23 cellular contexts compared by ENCODE assay signal in genomic region chr21:27326293-27326692, GRCh38.
A peak's percentile ranks its signal among the peaks of the same experiment; 100 is the strongest.
DNase-seq lines count a peak whose midpoint lies in the region; ATAC-seq, FAIRE-seq and TF ChIP-seq lines count a peak whose summit lies in the region.
"Had no signal": no experiment of that assay in that cellular context is flagged by ENCODE, and none has a peak within 500 bp of the region (broad histone marks: within the 10 kb centered on the region; RNA-seq: fewer than 3 reads in every experiment).

No MANE protein-coding gene starts in this region.

- no peak for DNase-seq in H54 (ENCODE audit: insufficient read length, low spot score)
- peak; percentile 2 to 5 for DNase-seq in NCI-H526 (lab: John Stamatoyannopoulos, UW)
- DNase-seq in PC-3, result peak; percentile 25
- no peak for DNase-seq in smooth muscle cell (lab: John Stamatoyannopoulos, UW; ENCODE audit: unreplicated experiment)
- no peak for DNase-seq in LoVo (ENCODE audit: low spot score)
- no peak for DNase-seq in naive thymus-derived CD8-positive, alpha-beta T cell
- DNase-seq: BE2C; Calu3; CD8-positive, alpha-beta memory T cell; DMS153; GOT3; HCEC 1CT; NCI-H1092 treated with DMSO at 0.1 percent for 48 hours; NCI-H2029; NCI-H446; NCI-H524 treated with DMSO at 0.1 percent for 48 hours; SHP77; T-helper 1 cell had no signal

- BruUV-seq in PC-3 (replicated peaks; lab: Mats Ljungman, UMichigan), result no TSS peak

- intact Hi-C loops in PC-3 (cut with micrococcal nuclease), result loop anchor here (2.0 to 10.0 kb wide), 2 partner anchors 21 to 111 kb away; no protein-coding TSS in a partner anchor

- H3K27me3 Mint-ChIP-seq in naive thymus-derived CD8-positive, alpha-beta T cell, result no peaks in the 10 kb centered on the region
- H3K27me3 Mint-ChIP-seq: CD8-positive, alpha-beta memory T cell had no signal

- peaks cover 15% of the 10 kb centered on the region; the same call in 1 of the 2 replicates for H3K9me3 ChIP-seq in PC-3 (ENCODE audit: low read length)
- H3K9me3 ChIP-seq in smooth muscle cell (replicated peaks; ENCODE audit: low read depth), result no peaks in the 10 kb centered on the region
- H3K9me3 ChIP-seq: BE2C had no signal

- peaks cover 0 to 11% (median 0%) of the 10 kb centered on the region in 9 donors for H3K9me3 Mint-ChIP-seq in naive thymus-derived CD8-positive, alpha-beta T cell

- no peaks in the 10 kb centered on the region for H4K20me1 ChIP-seq in PC-3 (ENCODE audit: low read length)
- H4K20me1 ChIP-seq in smooth muscle cell (ENCODE audit: low read depth), result no peaks in the 10 kb centered on the region

- POLR2A ChIA-PET in PC-3 (lab: Charles Lee; ENCODE audit: unreplicated experiment), result no interaction called here
- POLR2A ChIA-PET in naive thymus-derived CD8-positive, alpha-beta T cell (lab: Charles Lee), result no interaction called here

- H3K27me3 ChIP-seq in PC-3 (ENCODE audit: low read length) (no peaks in the 10 kb centered on the region), smooth muscle cell (ENCODE audit: low read depth) (no peaks in the 10 kb centered on the region)
- H3K27me3 ChIP-seq: BE2C had no signal

- FAIRE-seq in H54 (lab: Jason Lieb, UNC), result peak; percentile 61

- H3K4me1 ChIP-seq in PC-3 (ENCODE audit: insufficient read depth, low read length), result no peaks in the 10 kb centered on the region
- no peaks in the 10 kb centered on the region for H3K4me1 ChIP-seq in smooth muscle cell (ENCODE audit: low read depth)
- H3K4me1 ChIP-seq: BE2C had no signal

- TF ChIP-seq CTCF in PC-3 (conservative IDR thresholded peaks at IDR 0.05; ENCODE audit: low read depth, low read length) (no peak), smooth muscle cell (IDR thresholded peaks at IDR 0.05; ENCODE audit: borderline replicate concordance, insufficient read depth, poor library complexity, severe bottlenecking) (no peak)

- 58% methylated on average over 4 of the region's 4 CpGs for WGBS in smooth muscle cell (ENCODE audit: low lambda C conversion rate)

- H3K36me3 Mint-ChIP-seq in naive thymus-derived CD8-positive, alpha-beta T cell, result no peaks in the 10 kb centered on the region
- H3K36me3 Mint-ChIP-seq: CD14-positive monocyte; CD8-positive, alpha-beta memory T cell had no signal

- H3K79me2 ChIP-seq in PC-3 (ENCODE audit: low read length) (no peaks in the 10 kb centered on the region), smooth muscle cell (ENCODE audit: low read depth) (no peaks in the 10 kb centered on the region)

- H3K4me3 ChIP-seq in PC-3 (ENCODE audit: low read length), result no peak overlapping the region
- no peak overlapping the region for H3K4me3 ChIP-seq in smooth muscle cell

- peak overlapping the region; percentile 9; the same call in 1 of the 2 replicates for H3K4me2 ChIP-seq in PC-3 (ENCODE audit: low read length)
- H3K4me2 ChIP-seq in smooth muscle cell, result no peak overlapping the region

- no peaks in the 10 kb centered on the region for H3K9me2 ChIP-seq in PC-3 (replicated peaks; ENCODE audit: low read length)

- CTCF ChIA-PET in PC-3 (lab: Charles Lee), result no interaction called here

- H3K27ac Mint-ChIP-seq in naive thymus-derived CD8-positive, alpha-beta T cell, result no peak overlapping the region
- H3K27ac Mint-ChIP-seq: CD8-positive, alpha-beta memory T cell had no signal

- H3K27ac ChIP-seq in PC-3 (ENCODE audit: low read length) (peak overlapping the region; percentile 28; the same call in 1 of the 2 replicates), smooth muscle cell (ENCODE audit: low read depth) (no peak overlapping the region)
- H3K27ac ChIP-seq: HL-60, RWPE1 had no signal

- no peaks in the 10 kb centered on the region for H3K36me3 ChIP-seq in PC-3 (ENCODE audit: low read depth, low read length)
- H3K36me3 ChIP-seq in smooth muscle cell (ENCODE audit: low read depth), result no peaks in the 10 kb centered on the region
- H3K36me3 ChIP-seq: BE2C had no signal

- H2AFZ ChIP-seq in PC-3 (ENCODE audit: low read length) (no peak overlapping the region), smooth muscle cell (ENCODE audit: low read depth) (peak overlapping the region; percentile 48)

- ATAC-seq in PC-3 (peak; percentile 91), GM21423 (IDR thresholded peaks at IDR 0.05; ENCODE audit: unreplicated experiment) (no peak)
- no peak for ATAC-seq in naive thymus-derived CD8-positive, alpha-beta T cell
- ATAC-seq: Panc1 had no signal

- no peaks in the 10 kb centered on the region for H3F3A ChIP-seq in PC-3 (ENCODE audit: low read length, unreplicated experiment)
- H3F3A ChIP-seq in smooth muscle cell (ENCODE audit: low read depth), result no peaks in the 10 kb centered on the region

- no peak overlapping the region for H3K9ac ChIP-seq in PC-3 (ENCODE audit: low read length)
- H3K9ac ChIP-seq in smooth muscle cell (ENCODE audit: low read depth), result no peak overlapping the region

- H3K4me1 Mint-ChIP-seq in naive thymus-derived CD8-positive, alpha-beta T cell, result no peaks in the 10 kb centered on the region
- H3K4me1 Mint-ChIP-seq: CD14-positive monocyte; CD8-positive, alpha-beta memory T cell had no signal

- no peak for TF ChIP-seq POLR2A in H54 (IDR thresholded peaks at IDR 0.05; ENCODE audit: low read depth, low read length)

- H3K4me3 Mint-ChIP-seq in naive thymus-derived CD8-positive, alpha-beta T cell, result no peak overlapping the region
- H3K4me3 Mint-ChIP-seq: CD14-positive monocyte; CD8-positive, alpha-beta memory T cell had no signal

Comparison
In these comparisons a context has a peak if more than half of its experiments do, and no peak if none do; other contexts are left out.
1. DNase-seq: peak in NCI-H526 (2 of 2) and PC-3 (single experiment); none in H54 (single experiment), smooth muscle cell (single experiment), LoVo (single experiment) and naive thymus-derived CD8-positive, alpha-beta T cell (0 of 10).